ENCODE assay signal across 26 cellular contexts in the genomic region with DNA sequence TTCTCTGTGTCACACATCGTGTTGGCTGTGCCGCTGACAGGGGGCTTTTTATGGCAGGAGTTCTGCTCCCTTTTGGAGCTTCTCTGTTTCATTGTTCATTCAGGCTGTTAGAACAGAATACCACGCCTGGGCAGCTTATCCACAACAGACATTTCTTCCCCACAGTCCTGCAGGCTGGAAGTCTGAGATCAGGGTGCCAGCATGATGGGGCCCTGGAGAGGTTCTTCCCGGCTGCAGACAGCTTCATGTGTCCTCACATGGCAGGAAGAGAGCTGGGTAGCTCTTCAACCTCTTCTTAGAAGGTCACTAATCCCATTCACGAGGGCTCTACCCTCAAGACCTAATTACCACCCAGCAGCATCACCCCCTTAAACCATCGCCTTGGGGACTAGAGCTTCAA.
"Had no signal": no experiment of that assay in that cellular context is flagged by ENCODE, and none has a peak within 500 bp of the region (broad histone marks: within the 10 kb centered on the region; RNA-seq: fewer than 3 reads in every experiment).

No MANE protein-coding gene starts in this region.

- H3K4me2 ChIP-seq: KMS-11, SK-N-SH had no signal

- H3K9me3 ChIP-seq: body of pancreas, SJSA1, SK-N-SH had no signal

- ATAC-seq: activated CD8-positive, alpha-beta T cell treated with anti-CD3 and anti-CD28 coated beads for 36 hours; activated T-cell treated with anti-CD3 and anti-CD28 coated beads, Interleukin-2, amount 50 U/mL, for 72 hours; activated T-helper 17 cell treated with anti-CD3 and anti-CD28 coated beads, Interleukin-2, amount 50 U/mL, for 72 hours; body of pancreas; Panc1; T-cell; T-helper 17 cell had no signal

- H3K4me3 ChIP-seq: body of pancreas, SJSA1 had no signal

- H3K4me3 Mint-ChIP-seq: activated B cell treated with CpG ODN at 0.5 μM for 24 hours; activated CD8-positive, alpha-beta T cell treated with anti-CD3 and anti-CD28 coated beads for 36 hours; activated naive CD4-positive, alpha-beta T cell treated with anti-CD3 and anti-CD28 coated beads, Interleukin-2, amount 50 U/mL, for 24 hours; activated naive CD8-positive, alpha-beta T cell treated with anti-CD3 and anti-CD28 coated beads, Interleukin-2, amount 10 ng/mL, durations not matched to agents 7 days and 5 days; activated T-cell treated with anti-CD3 and anti-CD28 coated beads, Interleukin-2, amount 50 U/mL, for 72 hours; activated T-helper 17 cell treated with anti-CD3 and anti-CD28 coated beads, Interleukin-2, amount 50 U/mL, for 72 hours; T-cell; T-helper 17 cell had no signal

- H3K9ac ChIP-seq: KMS-11, SK-N-SH had no signal

- H3K27ac Mint-ChIP-seq: activated B cell treated with CpG ODN at 0.5 μM for 24 hours; activated CD8-positive, alpha-beta T cell treated with anti-CD3 and anti-CD28 coated beads for 36 hours; activated naive CD4-positive, alpha-beta T cell treated with anti-CD3 and anti-CD28 coated beads, Interleukin-2, amount 50 U/mL, for 24 hours; activated naive CD8-positive, alpha-beta T cell treated with anti-CD3 and anti-CD28 coated beads, Interleukin-2, amount 10 ng/mL, durations not matched to agents 7 days and 5 days; activated T-cell treated with anti-CD3 and anti-CD28 coated beads, Interleukin-2, amount 50 U/mL, for 72 hours; activated T-helper 17 cell treated with anti-CD3 and anti-CD28 coated beads, Interleukin-2, amount 50 U/mL, for 72 hours; T-cell; T-helper 17 cell had no signal

- H3K27me3 ChIP-seq: body of pancreas, SJSA1 had no signal

- H3K9me3 Mint-ChIP-seq: activated B cell treated with CpG ODN at 0.5 μM for 24 hours; activated CD8-positive, alpha-beta T cell treated with anti-CD3 and anti-CD28 coated beads for 36 hours; activated naive CD4-positive, alpha-beta T cell treated with anti-CD3 and anti-CD28 coated beads, Interleukin-2, amount 50 U/mL, for 24 hours; activated naive CD8-positive, alpha-beta T cell treated with anti-CD3 and anti-CD28 coated beads, Interleukin-2, amount 10 ng/mL, durations not matched to agents 7 days and 5 days; activated T-cell treated with anti-CD3 and anti-CD28 coated beads, Interleukin-2, amount 50 U/mL, for 72 hours; activated T-helper 17 cell treated with anti-CD3 and anti-CD28 coated beads, Interleukin-2, amount 50 U/mL, for 72 hours; T-cell had no signal

- H3K36me3 Mint-ChIP-seq: activated naive CD4-positive, alpha-beta T cell treated with anti-CD3 and anti-CD28 coated beads, Interleukin-2, amount 50 U/mL, for 24 hours; activated naive CD8-positive, alpha-beta T cell treated with anti-CD3 and anti-CD28 coated beads, Interleukin-2, amount 10 ng/mL, durations not matched to agents 7 days and 5 days; T-cell had no signal

- DNase-seq: activated B cell treated with CpG ODN at 0.5 μM for 24 hours; activated CD4-positive, alpha-beta T cell treated with anti-CD3 and anti-CD28 coated beads for 48 hours; activated CD4-positive, CD25-positive, alpha-beta regulatory T cell treated with anti-CD3 and anti-CD28 coated beads, Interleukin-2, amount 50 U/mL, for 72 hours; activated CD8-positive, alpha-beta T cell treated with anti-CD3 and anti-CD28 coated beads for 36 hours; activated gamma-delta T cell; activated naive CD4-positive, alpha-beta T cell treated with Interleukin-2 at 50 U/mL for 16 hours; activated naive CD8-positive, alpha-beta T cell treated with anti-CD3 and anti-CD28 coated beads, Interleukin-2, amount 10 ng/mL, durations not matched to agents 7 days and 5 days; activated T-cell treated with anti-CD3 and anti-CD28 coated beads, Interleukin-2, amount 50 U/mL, for 1 hour; activated T-cell treated with anti-CD3 and anti-CD28 coated beads, Interleukin-2, amount 50 U/mL, for 72 hours; body of pancreas; MM.1S; MV-4-11; NCI-H1092; NCI-H1436 treated with DMSO at 0.1 percent for 48 hours; NCI-H1694 treated with DMSO at 0.1 percent for 48 hours; NCI-H2029; NCI-H345; SK-N-SH; T-cell; T-helper 17 cell had no signal

- H3K4me1 Mint-ChIP-seq: activated B cell treated with CpG ODN at 0.5 μM for 24 hours; activated naive CD4-positive, alpha-beta T cell treated with anti-CD3 and anti-CD28 coated beads, Interleukin-2, amount 50 U/mL, for 24 hours; activated naive CD8-positive, alpha-beta T cell treated with anti-CD3 and anti-CD28 coated beads, Interleukin-2, amount 10 ng/mL, durations not matched to agents 7 days and 5 days; activated T-helper 17 cell treated with anti-CD3 and anti-CD28 coated beads, Interleukin-2, amount 50 U/mL, for 72 hours; T-cell had no signal

- H3K4me1 ChIP-seq: body of pancreas, SJSA1 had no signal

- H3K36me3 ChIP-seq: SJSA1 had no signal

- H3K27ac ChIP-seq: body of pancreas, KMS-11, SJSA1, VCaP had no signal
